1 cellular context compared by ENCODE assay signal in the genomic region with DNA sequence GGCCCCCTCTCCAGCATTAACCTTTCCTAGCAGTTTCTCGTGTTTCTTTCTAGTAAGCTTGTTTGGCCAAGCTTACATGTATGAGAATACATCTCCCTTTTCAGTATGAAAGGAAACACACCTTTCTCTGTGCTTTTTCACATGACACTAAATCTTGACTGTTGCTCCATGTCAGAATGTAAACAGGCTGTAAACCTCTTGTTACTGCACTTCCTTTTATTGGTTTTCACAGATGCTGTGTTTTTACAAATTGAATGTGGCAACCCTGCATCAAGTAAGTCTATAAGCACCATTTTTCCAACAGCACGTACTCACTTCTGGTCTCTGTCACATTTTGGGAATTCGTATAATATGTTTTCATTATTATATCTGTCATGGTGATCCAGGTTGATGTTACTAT.
TF ChIP-seq lines count a peak whose summit lies in the region.

No MANE protein-coding gene starts in this region.

TF ChIP-seq in K562, 482 proteins besides CTCF, POLR2A, EP300 and RAD21:
- TF ChIP-seq PTBP1 (IDR thresholded peaks at IDR 0.05; ENCODE audit: low read depth, low read length) (no peak), SPI1 (IDR thresholded peaks at IDR 0.05; ENCODE audit: borderline replicate concordance, low read depth, low read length) (0 out of 2 replicates have a peak, but pooled peaks have one; percentile 47), ZBTB2 (IDR thresholded peaks at IDR 0.05) (no peak), POLR3A (IDR thresholded peaks at IDR 0.05; ENCODE audit: borderline replicate concordance, extremely low read depth, insufficient read depth, insufficient read length) (no peak), MEIS2 (IDR thresholded peaks at IDR 0.05; ENCODE audit: partially characterized antibody) (peak; percentile 59), FOXK2 (conservative IDR thresholded peaks at IDR 0.05 in 1 of 2, IDR thresholded peaks at IDR 0.05 in 1 of 2; ENCODE audit: low read depth in 2 of 2) (peak in 1 of 2 experiments; percentile 36; a peak in 1 of 4 replicates)
- TF ChIP-seq, protein P1, sequence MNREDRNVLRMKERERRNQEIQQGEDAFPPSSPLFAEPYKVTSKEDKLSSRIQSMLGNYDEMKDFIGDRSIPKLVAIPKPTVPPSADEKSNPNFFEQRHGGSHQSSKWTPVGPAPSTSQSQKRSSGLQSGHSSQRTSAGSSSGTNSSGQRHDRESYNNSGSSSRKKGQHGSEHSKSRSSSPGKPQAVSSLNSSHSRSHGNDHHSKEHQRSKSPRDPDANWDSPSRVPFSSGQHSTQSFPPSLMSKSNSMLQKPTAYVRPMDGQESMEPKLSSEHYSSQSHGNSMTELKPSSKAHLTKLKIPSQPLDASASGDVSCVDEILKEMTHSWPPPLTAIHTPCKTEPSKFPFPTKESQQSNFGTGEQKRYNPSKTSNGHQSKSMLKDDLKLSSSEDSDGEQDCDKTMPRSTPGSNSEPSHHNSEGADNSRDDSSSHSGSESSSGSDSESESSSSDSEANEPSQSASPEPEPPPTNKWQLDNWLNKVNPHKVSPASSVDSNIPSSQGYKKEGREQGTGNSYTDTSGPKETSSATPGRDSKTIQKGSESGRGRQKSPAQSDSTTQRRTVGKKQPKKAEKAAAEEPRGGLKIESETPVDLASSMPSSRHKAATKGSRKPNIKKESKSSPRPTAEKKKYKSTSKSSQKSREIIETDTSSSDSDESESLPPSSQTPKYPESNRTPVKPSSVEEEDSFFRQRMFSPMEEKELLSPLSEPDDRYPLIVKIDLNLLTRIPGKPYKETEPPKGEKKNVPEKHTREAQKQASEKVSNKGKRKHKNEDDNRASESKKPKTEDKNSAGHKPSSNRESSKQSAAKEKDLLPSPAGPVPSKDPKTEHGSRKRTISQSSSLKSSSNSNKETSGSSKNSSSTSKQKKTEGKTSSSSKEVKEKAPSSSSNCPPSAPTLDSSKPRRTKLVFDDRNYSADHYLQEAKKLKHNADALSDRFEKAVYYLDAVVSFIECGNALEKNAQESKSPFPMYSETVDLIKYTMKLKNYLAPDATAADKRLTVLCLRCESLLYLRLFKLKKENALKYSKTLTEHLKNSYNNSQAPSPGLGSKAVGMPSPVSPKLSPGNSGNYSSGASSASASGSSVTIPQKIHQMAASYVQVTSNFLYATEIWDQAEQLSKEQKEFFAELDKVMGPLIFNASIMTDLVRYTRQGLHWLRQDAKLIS (CRISPR knock-in tag; IDR thresholded peaks at IDR 0.05), result no peak
